8 cellular contexts compared by ENCODE assay signal in genomic region chr1:159188375-159188788, GRCh38. TPM values are rescaled to one million over a fixed set of nuclear protein-coding genes. Genes with fewer than 3 reads are reported as not detected.
DNase-seq lines count a peak whose midpoint lies in the region; ATAC-seq and TF ChIP-seq lines count a peak whose summit lies in the region.

No MANE protein-coding gene starts in this region.

- no peaks in the 10 kb centered on the region for H3K36me3 ChIP-seq in MM.1S (replicated peaks; ENCODE audit: insufficient read depth, low read length)
- no peaks in the 10 kb centered on the region for H3K36me3 ChIP-seq in upper lobe of left lung

- POLR2A ChIA-PET in GM10248 (lab: Yijun Ruan, JAX), result no interaction called here

- no peak overlapping the region for H3K4me3 ChIP-seq in MM.1S (ENCODE audit: low read length)
- H3K4me3 ChIP-seq in upper lobe of left lung, result peak overlapping the region in 3 of 4 donors; percentile 24 to 41 (median 38)

- DNase-seq in GM10248 (ENCODE audit: extremely low spot score) (peak; percentile 74), MM.1S (peak; percentile 28), dermis microvascular lymphatic vessel endothelial cell (ENCODE audit: low read depth in 2 of 2) (peak; percentile 4 to 45), medulla oblongata (ENCODE audit: extremely low spot score) (peak; percentile 75), upper lobe of left lung (peak; percentile 60 to 76), NCI-H1436 treated with DMSO at 0.1 percent for 48 hours (lab: John Stamatoyannopoulos, UW) (no peak), NCI-H2107 (lab: John Stamatoyannopoulos, UW) (no peak)

- no peak overlapping the region for H3K9ac ChIP-seq in MM.1S (ENCODE audit: low read length)

- H3K4me2 ChIP-seq in MM.1S (ENCODE audit: low read depth, low read length), result peak overlapping the region; percentile 10; the same call in 1 of the 2 replicates

- TF ChIP-seq EP300 in upper lobe of left lung (IDR thresholded peaks at IDR 0.05), result no peak

- H3K27me3 ChIP-seq in MM.1S (replicated peaks; ENCODE audit: insufficient read depth, low read length), result peaks cover 14% of the 10 kb centered on the region; the same call in 1 of the 2 replicates
- no peaks in the 10 kb centered on the region for H3K27me3 ChIP-seq in upper lobe of left lung

- H4K20me1 ChIP-seq in MM.1S (ENCODE audit: insufficient read depth, low read length), result no peaks in the 10 kb centered on the region

- WGBS in upper lobe of left lung, 2 donors, result 0 to 2% methylated on average over 24 of the region's 24 CpGs

- H3K27ac ChIP-seq in MM.1S (ENCODE audit: low read length) (no peak overlapping the region), upper lobe of left lung (no peak overlapping the region)

- no peak for TF ChIP-seq POLR2A in upper lobe of left lung (IDR thresholded peaks at IDR 0.05)

- H3K4me1 ChIP-seq in MM.1S (ENCODE audit: low read length), result no peaks in the 10 kb centered on the region
- H3K4me1 ChIP-seq in upper lobe of left lung, result peaks cover 0 to 14% (median 6%) of the 10 kb centered on the region in 4 donors

- ATAC-seq in GM21619 (IDR thresholded peaks at IDR 0.05; ENCODE audit: unreplicated experiment), result peak; percentile 76
- peak; percentile 83 to 93 for ATAC-seq in upper lobe of left lung (ENCODE audit: low FRiP score in 2 of 2)

- no peaks in the 10 kb centered on the region for H3F3A ChIP-seq in MM.1S (ENCODE audit: insufficient read depth, low read length)

- TF ChIP-seq CTCF in GM10248 (IDR thresholded peaks at IDR 0.05; ENCODE audit: control extremely low read depth, extremely low read depth, low read depth, missing control alignments) (no peak), MM.1S (IDR thresholded peaks at IDR 0.05; ENCODE audit: low read length) (no peak), upper lobe of left lung (IDR thresholded peaks at IDR 0.05) (no peak)

- no peaks in the 10 kb centered on the region for H3K9me2 ChIP-seq in MM.1S (replicated peaks; ENCODE audit: insufficient read depth, low read length)

- no peaks in the 10 kb centered on the region for H3K79me2 ChIP-seq in MM.1S (ENCODE audit: low read length)

- CTCF ChIA-PET in GM10248 (lab: Yijun Ruan, JAX), result interaction anchor here (1.0 to 2.0 kb wide), 4 partner anchors 10 to 28 kb away, joined by 3 to 6 read pairs (median 5); no protein-coding TSS in a partner anchor

- H2AFZ ChIP-seq in MM.1S (ENCODE audit: low read length), result no peak overlapping the region

- H3K9me3 ChIP-seq in MM.1S (replicated peaks; ENCODE audit: insufficient read depth, low read length), result no peaks in the 10 kb centered on the region
- no peaks in the 10 kb centered on the region for H3K9me3 ChIP-seq in upper lobe of left lung

RNA-seq across cellular contexts. Expression of gene ACKR1, which starts 16.3 kb away (rescaled TPM):
- total RNA-seq in dermis microvascular lymphatic vessel endothelial cell, result under 0.01 TPM in 1 of 2 replicates, not detected in the other
- 100 to 1,000 TPM in 1 of 6 donors, 10 to 100 TPM in 4, 1 to 10 TPM in 1; 2.1 to 133 (median 38.4) TPM for total RNA-seq in upper lobe of left lung

RNA-seq across cellular contexts. Expression of gene CADM3, which starts 17.0 kb away (rescaled TPM):
- not detected in 2 replicates for total RNA-seq in dermis microvascular lymphatic vessel endothelial cell
- 10 to 100 TPM in 1 of 6 donors, 1 to 10 TPM in 4, under 1 TPM in 1; 0.98 to 16.0 (median 2.0) TPM for total RNA-seq in upper lobe of left lung

Comparison
In these comparisons a context has a peak if more than half of its experiments do, and no peak if none do; other contexts are left out.
1. DNase-seq: peak in GM10248 (single experiment), MM.1S (single experiment), dermis microvascular lymphatic vessel endothelial cell (2 of 2), medulla oblongata (single experiment) and upper lobe of left lung (2 of 2); none in NCI-H1436 treated with DMSO at 0.1 percent for 48 hours (single experiment) and NCI-H2107 (single experiment).